ENCODE assay signal across 9 cellular contexts in genomic region chr10:24873281-24873683, GRCh38.
DNase-seq lines count a peak whose midpoint lies in the region; ATAC-seq and TF ChIP-seq lines count a peak whose summit lies in the region.
"Had no signal": no experiment of that assay in that cellular context is flagged by ENCODE, and none has a peak within 500 bp of the region (broad histone marks: within the 10 kb centered on the region; RNA-seq: fewer than 3 reads in every experiment).

No MANE protein-coding gene starts in this region.

- no peaks in the 10 kb centered on the region for H3K9me3 Mint-ChIP-seq in endodermal cell
- peaks cover 4% of the 10 kb centered on the region for H3K9me3 Mint-ChIP-seq in mesothelial cell of epicardium
- peaks cover 14% of the 10 kb centered on the region for H3K9me3 Mint-ChIP-seq in activated naive CD4-positive, alpha-beta T cell treated with anti-CD3 and anti-CD28 coated beads, Interleukin-2, amount 10 ng/mL, durations not matched to agents 7 days and 5 days

- CTCF ChIA-PET in AG04450 (lab: Charles Lee): no interaction called here
- CTCF ChIA-PET in activated naive CD4-positive, alpha-beta T cell treated with anti-CD3 and anti-CD28 coated beads, Interleukin-2, amount 10 ng/mL, durations not matched to agents 7 days and 5 days (lab: Charles Lee): no interaction called here

- H3K27ac ChIP-seq in AG04450 (ENCODE audit: low read depth, low read length) (peak overlapping the region; percentile 74), endodermal cell (ENCODE audit: low read depth, low read length) (peak overlapping the region; percentile 57)

- H3K4me3 ChIP-seq in AG04450 (ENCODE audit: low read depth, low read length) (no peak overlapping the region), endodermal cell (ENCODE audit: low read length) (no peak overlapping the region)

- H3K4me1 Mint-ChIP-seq in endodermal cell (no peaks in the 10 kb centered on the region), mesothelial cell of epicardium (peaks cover 22% of the 10 kb centered on the region)
- H3K4me1 Mint-ChIP-seq in activated naive CD4-positive, alpha-beta T cell treated with anti-CD3 and anti-CD28 coated beads, Interleukin-2, amount 10 ng/mL, durations not matched to agents 7 days and 5 days: peaks cover 10% of the 10 kb centered on the region

- no peak overlapping the region for H3K9ac ChIP-seq in endodermal cell (ENCODE audit: extremely low read depth, low read length, poor library complexity, severe bottlenecking)

- H3K27me3 Mint-ChIP-seq in endodermal cell (ENCODE audit: insufficient read depth) (no peaks in the 10 kb centered on the region), mesothelial cell of epicardium (ENCODE audit: low read depth) (no peaks in the 10 kb centered on the region)
- peaks cover 10% of the 10 kb centered on the region for H3K27me3 Mint-ChIP-seq in activated naive CD4-positive, alpha-beta T cell treated with anti-CD3 and anti-CD28 coated beads, Interleukin-2, amount 10 ng/mL, durations not matched to agents 7 days and 5 days
- H3K27me3 Mint-ChIP-seq: activated naive CD8-positive, alpha-beta T cell had no signal

- POLR2A ChIA-PET in AG04450 (lab: Yijun Ruan, JAX): interaction anchor here (0.8 to 1.4 kb wide), 2 partner anchors 8 to 15 kb away, joined by 3 to 7 read pairs; no protein-coding TSS in a partner anchor

- 88 to 91% methylated on average over 4 of the region's 4 CpGs for WGBS in endodermal cell (ENCODE audit: insufficient coverage in 1 of 2, insufficient read length in 1 of 2), 2 experiments

- H3K27ac Mint-ChIP-seq in endodermal cell: no peak overlapping the region
- H3K27ac Mint-ChIP-seq in mesothelial cell of epicardium: peak overlapping the region; percentile 94
- no peak overlapping the region for H3K27ac Mint-ChIP-seq in activated naive CD4-positive, alpha-beta T cell treated with anti-CD3 and anti-CD28 coated beads, Interleukin-2, amount 10 ng/mL, durations not matched to agents 7 days and 5 days
- H3K27ac Mint-ChIP-seq: activated naive CD8-positive, alpha-beta T cell had no signal

- H3K4me3 Mint-ChIP-seq in endodermal cell (no peak overlapping the region), mesothelial cell of epicardium (no peak overlapping the region)
- no peak overlapping the region for H3K4me3 Mint-ChIP-seq in activated naive CD4-positive, alpha-beta T cell treated with anti-CD3 and anti-CD28 coated beads, Interleukin-2, amount 10 ng/mL, durations not matched to agents 7 days and 5 days
- H3K4me3 Mint-ChIP-seq: activated naive CD8-positive, alpha-beta T cell had no signal

- DNase-seq in AG04450 (ENCODE audit: low read depth, low spot score): peak; percentile 88
- peak; percentile 17 for DNase-seq in NCI-H69 (lab: John Stamatoyannopoulos, UW)
- no peak for DNase-seq in endodermal cell
- no peak for DNase-seq in mesothelial cell of epicardium (ENCODE audit: low spot score in 2 of 2, unreplicated experiment in 2 of 2)
- no peak for DNase-seq in LoVo (ENCODE audit: low spot score)
- no peak for DNase-seq in activated naive CD4-positive, alpha-beta T cell treated with anti-CD3 and anti-CD28 coated beads, Interleukin-2, amount 10 ng/mL, durations not matched to agents 7 days and 5 days
- no peak for DNase-seq in KG1 (lab: John Stamatoyannopoulos, UW)

- H3K36me3 Mint-ChIP-seq in endodermal cell (ENCODE audit: low read depth) (peaks cover 4% of the 10 kb centered on the region), mesothelial cell of epicardium (peaks cover 2% of the 10 kb centered on the region)
- peaks cover 6% of the 10 kb centered on the region for H3K36me3 Mint-ChIP-seq in activated naive CD4-positive, alpha-beta T cell treated with anti-CD3 and anti-CD28 coated beads, Interleukin-2, amount 10 ng/mL, durations not matched to agents 7 days and 5 days

- no peaks in the 10 kb centered on the region for H3K4me1 ChIP-seq in endodermal cell (ENCODE audit: control insufficient read depth, insufficient read depth, low read length)

- H3K27me3 ChIP-seq in AG04450 (ENCODE audit: control insufficient read depth, insufficient read depth, low read length) (no peaks in the 10 kb centered on the region), endodermal cell (ENCODE audit: control insufficient read depth, insufficient read depth, low read length, poor library complexity, severe bottlenecking) (no peaks in the 10 kb centered on the region)

- H3K9me3 ChIP-seq in AG04450 (ENCODE audit: control insufficient read depth, insufficient read depth, low read length) (no peaks in the 10 kb centered on the region), endodermal cell (ENCODE audit: control insufficient read depth, low read length) (peaks cover 6% of the 10 kb centered on the region)

- H3K36me3 ChIP-seq in endodermal cell (ENCODE audit: control insufficient read depth, insufficient read depth, low read length): no peaks in the 10 kb centered on the region

- no peak for ATAC-seq in GM18907 (IDR thresholded peaks at IDR 0.05; ENCODE audit: unreplicated experiment)

- TF ChIP-seq CTCF in AG04450 (IDR thresholded peaks at IDR 0.05; ENCODE audit: low read depth, low read length) (no peak), endodermal cell (conservative IDR thresholded peaks at IDR 0.05) (no peak), mesothelial cell of epicardium (IDR thresholded peaks at IDR 0.05; ENCODE audit: unreplicated experiment) (no peak)

Comparison
In these comparisons a context has a peak if more than half of its experiments do, and no peak if none do; other contexts are left out.
1. DNase-seq: peak in AG04450 (single experiment) and NCI-H69 (single experiment); none in endodermal cell (single experiment), mesothelial cell of epicardium (0 of 2), LoVo (single experiment), activated naive CD4-positive, alpha-beta T cell treated with anti-CD3 and anti-CD28 coated beads, Interleukin-2, amount 10 ng/mL, durations not matched to agents 7 days and 5 days (single experiment) and KG1 (single experiment).